Comparison of ENCODE assay signal across 1 cellular context in genomic region chr16:2056077-2056476, GRCh38.
TF ChIP-seq lines count a peak whose summit lies in the region.

No MANE protein-coding gene starts in this region.

TF ChIP-seq in GM23338, 12 proteins besides CTCF, POLR2A, EP300 and RAD21 (continued from another document):
- TF ChIP-seq ZNF462 (CRISPR knock-in tag; IDR thresholded peaks at IDR 0.05) (no peak), JUNB (IDR thresholded peaks at IDR 0.05; ENCODE audit: unreplicated experiment) (no peak), EZH2phosphoT487 (IDR thresholded peaks at IDR 0.05; ENCODE audit: unreplicated experiment) (no peak), REST (IDR thresholded peaks at IDR 0.05; ENCODE audit: unreplicated experiment) (no peak), STAT1 (IDR thresholded peaks at IDR 0.05; ENCODE audit: unreplicated experiment) (no peak), EZH2 (IDR thresholded peaks at IDR 0.05; ENCODE audit: low read depth, unreplicated experiment) (no peak), NANOG (IDR thresholded peaks at IDR 0.05; ENCODE audit: borderline replicate concordance) (no peak)
